1 cellular context compared by ENCODE assay signal in genomic region chr3:168803536-168803935, GRCh38.
TF ChIP-seq lines count a peak whose summit lies in the region.

No MANE protein-coding gene starts in this region.

TF ChIP-seq in IMR-90, 13 proteins besides CTCF, POLR2A, EP300 and RAD21:
- TF ChIP-seq FOS (IDR thresholded peaks at IDR 0.05; ENCODE audit: low read depth, low read length): no peak
- no peak for TF ChIP-seq BHLHE40 (IDR thresholded peaks at IDR 0.05; ENCODE audit: low read depth, low read length)
- no peak for TF ChIP-seq ELK1 (IDR thresholded peaks at IDR 0.05; ENCODE audit: borderline replicate concordance, low read depth, low read length)
- no peak for TF ChIP-seq USF2 (IDR thresholded peaks at IDR 0.05; ENCODE audit: low read depth, low read length)
- TF ChIP-seq RCOR1 (IDR thresholded peaks at IDR 0.05; ENCODE audit: insufficient replicate concordance, low read length): no peak
- no peak for TF ChIP-seq NFE2L2 (IDR thresholded peaks at IDR 0.05; ENCODE audit: low read depth, low read length)
- TF ChIP-seq CEBPB (IDR thresholded peaks at IDR 0.05; ENCODE audit: low read depth, low read length): no peak
- TF ChIP-seq CHD1 (IDR thresholded peaks at IDR 0.05; ENCODE audit: low read depth, low read length): no peak
- no peak for TF ChIP-seq RFX5 (IDR thresholded peaks at IDR 0.05; ENCODE audit: low read depth, low read length)
- TF ChIP-seq MXI1 (IDR thresholded peaks at IDR 0.05; ENCODE audit: borderline replicate concordance, low read depth, low read length): no peak
- no peak for TF ChIP-seq MAFK (IDR thresholded peaks at IDR 0.05; ENCODE audit: low read depth, low read length)
- TF ChIP-seq MAZ (IDR thresholded peaks at IDR 0.05; ENCODE audit: borderline replicate concordance, low read depth, low read length): no peak
- TF ChIP-seq SMC3 (IDR thresholded peaks at IDR 0.05; ENCODE audit: low read depth, low read length): no peak
